1 cellular context compared by ENCODE assay signal in genomic region chr10:103808784-103809183, GRCh38.
TF ChIP-seq lines count a peak whose summit lies in the region.

No MANE protein-coding gene starts in this region.

TF ChIP-seq in H1, 55 proteins besides CTCF, POLR2A, EP300 and RAD21:
- TF ChIP-seq SP1 (IDR thresholded peaks at IDR 0.05; ENCODE audit: low read depth, low read length) (no peak), SIRT6 (IDR thresholded peaks at IDR 0.05; ENCODE audit: low read length) (no peak), KDM1A (IDR thresholded peaks at IDR 0.05; ENCODE audit: borderline replicate concordance, low read length) (no peak), RNF2 (IDR thresholded peaks at IDR 0.05; ENCODE audit: borderline replicate concordance, low read depth, low read length, missing control alignments, poor library complexity, severe bottlenecking) (no peak), SUZ12 (IDR thresholded peaks at IDR 0.05; ENCODE audit: low read length) (no peak), JUND (IDR thresholded peaks at IDR 0.05; ENCODE audit: low read length) (no peak), SP2 (IDR thresholded peaks at IDR 0.05; ENCODE audit: low read length) (no peak), TAF7 (optimal IDR thresholded peaks at IDR 0.05; ENCODE audit: borderline replicate concordance, low read depth, low read length) (no peak), SP4 (IDR thresholded peaks at IDR 0.05; ENCODE audit: low read length) (no peak), GABPA (IDR thresholded peaks at IDR 0.05; ENCODE audit: borderline replicate concordance, insufficient read depth, low read length) (no peak), YY1 (IDR thresholded peaks at IDR 0.05; ENCODE audit: low read depth, low read length) (no peak), SIN3A (conservative IDR thresholded peaks at IDR 0.05 in 1 of 2, IDR thresholded peaks at IDR 0.05 in 1 of 2; ENCODE audit: low read depth in 1 of 2, low read length in 2 of 2) (no peak), JUN (IDR thresholded peaks at IDR 0.05; ENCODE audit: low read depth, low read length) (no peak), RXRA (IDR thresholded peaks at IDR 0.05; ENCODE audit: insufficient read depth, low read depth, low read length) (no peak), ASH2L (IDR thresholded peaks at IDR 0.05; ENCODE audit: low read length) (no peak), ATF3 (IDR thresholded peaks at IDR 0.05; ENCODE audit: insufficient read depth, low read depth, low read length) (no peak), POLR2AphosphoS5 (IDR thresholded peaks at IDR 0.05; ENCODE audit: low read depth, low read length) (no peak), CREB1 (IDR thresholded peaks at IDR 0.05) (no peak), NANOG (IDR thresholded peaks at IDR 0.05; ENCODE audit: insufficient read depth, low read depth, low read length, poor library complexity, severe bottlenecking) (no peak), SRF (IDR thresholded peaks at IDR 0.05; ENCODE audit: low read depth, low read length) (no peak)
